Comparison of ENCODE assay signal across 8 cellular contexts in genomic region chr11:76805206-76805913, GRCh38. TPM values are rescaled to one million over a fixed set of nuclear protein-coding genes. Genes with fewer than 3 reads are reported as not detected.
DNase-seq lines count a peak whose midpoint lies in the region; ATAC-seq and TF ChIP-seq lines count a peak whose summit lies in the region.

No MANE protein-coding gene starts in this region.

- no peak overlapping the region for H3K27ac ChIP-seq in foreskin keratinocyte

- H3K27me3 ChIP-seq in foreskin keratinocyte: no peaks in the 10 kb centered on the region

- peak; percentile 59 for DNase-seq in activated CD8-positive, alpha-beta memory T cell treated with anti-CD3 and anti-CD28 coated beads for 24 hours
- no peak for DNase-seq in activated CD8-positive, alpha-beta memory T cell treated with anti-CD3 and anti-CD28 coated beads, Interleukin-2, amount 50 U/mL, for 4 hours
- peak; percentile 65 for DNase-seq in activated CD8-positive, alpha-beta memory T cell treated with anti-CD3 and anti-CD28 coated beads, Interleukin-2, amount 50 U/mL, for 48 hours
- DNase-seq in foreskin keratinocyte: peak in 1 of 2 donors; percentile 52
- DNase-seq in stimulated activated naive CD8-positive, alpha-beta T cell treated with anti-CD3 and anti-CD28 coated beads, Interleukin-15, Interleukin-2, amounts not matched to agents 100 U/mL and 50 U/mL, for 24 hours: peak; percentile 37
- no peak for DNase-seq in cerebellar nuclear complex (lab: John Stamatoyannopoulos, UW)
- no peak for DNase-seq in HK-2 (ENCODE audit: unreplicated experiment)
- no peak for DNase-seq in globus pallidus (ENCODE audit: low spot score)

- peak; percentile 45 for ATAC-seq in foreskin keratinocyte
- ATAC-seq in stimulated activated naive CD8-positive, alpha-beta T cell treated with anti-CD3 and anti-CD28 coated beads, Interleukin-15, Interleukin-2, amounts not matched to agents 100 U/mL and 50 U/mL, for 24 hours: peak; percentile 30

- TF ChIP-seq CTCF in foreskin keratinocyte (conservative IDR thresholded peaks at IDR 0.05): no peak

- H3K4me1 ChIP-seq in foreskin keratinocyte: no peaks in the 10 kb centered on the region

RNA-seq across cellular contexts. Expression of gene TSKU, which starts 22.2 kb away (rescaled TPM):
- total RNA-seq in foreskin keratinocyte: 41.4 and 43.3 TPM in 2 replicates
- 39.5 and 40.8 TPM in 2 replicates for polyA plus RNA-seq in foreskin keratinocyte

RNA-seq across cellular contexts. Expression of gene ACER3, which starts 55.4 kb away (rescaled TPM):
- 23.1 and 30.8 TPM in 2 replicates for total RNA-seq in foreskin keratinocyte
- 9.8 and 14.7 TPM in 2 replicates for polyA plus RNA-seq in foreskin keratinocyte

Comparison
In these comparisons a context has a peak if more than half of its experiments do, and no peak if none do; other contexts are left out.
1. DNase-seq: peak in activated CD8-positive, alpha-beta memory T cell treated with anti-CD3 and anti-CD28 coated beads for 24 hours (single experiment), activated CD8-positive, alpha-beta memory T cell treated with anti-CD3 and anti-CD28 coated beads, Interleukin-2, amount 50 U/mL, for 48 hours (single experiment) and stimulated activated naive CD8-positive, alpha-beta T cell treated with anti-CD3 and anti-CD28 coated beads, Interleukin-15, Interleukin-2, amounts not matched to agents 100 U/mL and 50 U/mL, for 24 hours (single experiment); none in activated CD8-positive, alpha-beta memory T cell treated with anti-CD3 and anti-CD28 coated beads, Interleukin-2, amount 50 U/mL, for 4 hours (single experiment), cerebellar nuclear complex (0 of 2), HK-2 (single experiment) and globus pallidus (single experiment).